In the genomic region with DNA sequence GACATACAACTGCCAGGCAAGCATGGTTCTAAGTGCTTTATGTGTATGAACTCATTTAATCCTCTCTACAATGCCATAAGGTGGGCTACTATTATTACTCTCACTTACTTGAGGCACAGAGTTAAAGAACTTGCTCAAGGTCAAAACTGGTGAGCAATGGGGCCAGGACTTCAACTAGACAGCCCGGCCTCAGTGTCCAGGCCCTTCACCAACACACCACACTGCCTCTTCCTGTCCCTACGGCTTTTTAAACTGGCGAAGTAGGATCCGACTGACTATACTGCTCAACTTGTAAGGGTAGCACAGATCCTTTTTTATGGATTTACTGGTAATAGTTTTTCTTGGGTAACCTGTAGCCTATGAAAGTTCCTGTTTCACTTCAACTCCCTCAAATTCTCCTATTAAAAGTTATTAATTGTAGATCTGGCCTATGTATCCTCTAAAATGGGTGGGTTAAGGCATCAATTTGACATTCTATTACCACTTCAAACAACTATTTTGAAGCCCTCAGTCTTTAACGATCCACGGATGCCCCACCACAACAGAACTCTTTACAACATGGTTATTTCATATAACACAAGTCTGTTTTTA, we compare ENCODE assay signal across 14 cellular contexts. TPM values are rescaled to one million over a fixed set of nuclear protein-coding genes. Genes with fewer than 3 reads are reported as not detected.
A peak's percentile ranks its signal among the peaks of the same experiment; 100 is the strongest.
DNase-seq lines count a peak whose midpoint lies in the region; ATAC-seq and TF ChIP-seq lines count a peak whose summit lies in the region.
"Had no signal": no experiment of that assay in that cellular context is flagged by ENCODE, and none has a peak within 500 bp of the region (broad histone marks: within the 10 kb centered on the region; RNA-seq: fewer than 3 reads in every experiment).

No MANE protein-coding gene starts in this region.

- peak overlapping the region; percentile 74 for H3K4me3 ChIP-seq in epithelial cell of proximal tubule (ENCODE audit: low read depth, low read length)
- peak overlapping the region; percentile 4 for H3K4me3 ChIP-seq in upper lobe of right lung
- no peak overlapping the region for H3K4me3 ChIP-seq in left ventricle myocardium inferior
- H3K4me3 ChIP-seq in adrenal gland, result no peak overlapping the region
- H3K4me3 ChIP-seq: cardiac muscle cell had no signal

- no peak for TF ChIP-seq CTCF in RWPE1 (conservative IDR thresholded peaks at IDR 0.05; ENCODE audit: low read depth)
- no peak for TF ChIP-seq CTCF in epithelial cell of proximal tubule (conservative IDR thresholded peaks at IDR 0.05; ENCODE audit: low read depth, low read length)
- no peak for TF ChIP-seq CTCF in upper lobe of right lung (IDR thresholded peaks at IDR 0.05)
- TF ChIP-seq CTCF in left ventricle myocardium inferior (IDR thresholded peaks at IDR 0.05; ENCODE audit: borderline replicate concordance), result no peak
- TF ChIP-seq CTCF in adrenal gland (IDR thresholded peaks at IDR 0.05), result no peak

- H3K27me3 ChIP-seq in upper lobe of right lung, result no peaks in the 10 kb centered on the region
- H3K27me3 ChIP-seq in left ventricle myocardium inferior (ENCODE audit: low read depth), result no peaks in the 10 kb centered on the region
- no peaks in the 10 kb centered on the region for H3K27me3 ChIP-seq in adrenal gland
- H3K27me3 ChIP-seq: cardiac muscle cell had no signal

- in situ Hi-C loops in G401 (cut with HindIII; ENCODE audit: low sequenced_read_pairs), result no loop called here

- TF ChIP-seq POLR2A in adrenal gland (IDR thresholded peaks at IDR 0.05), result no peak

- H3K9me3 ChIP-seq in upper lobe of right lung (no peaks in the 10 kb centered on the region), left ventricle myocardium inferior (replicated peaks) (no peaks in the 10 kb centered on the region), adrenal gland (replicated peaks in 1 of 3) (no peaks in the 10 kb centered on the region)

- intact Hi-C loops in upper lobe of right lung (cut with DNase I), result loop anchor here (10.0 kb wide), 1 partner anchor 293 kb away; the partner anchor contains the start of gene SLC45A1
- intact Hi-C loops in left ventricle myocardium inferior (cut with micrococcal nuclease), result no loop called here
- intact Hi-C loops in adrenal gland (cut with DNase I), result loop anchor here in 1 of 2 donors (10.0 kb wide), 1 partner anchor 293 kb away; the partner anchor contains the start of gene SLC45A1

- DNase-seq in RWPE1 (ENCODE audit: low spot score) (no peak), epithelial cell of proximal tubule (ENCODE audit: low read depth) (no peak), myocyte (ENCODE audit: low read depth) (peak; percentile 18), upper lobe of right lung (no peak), left ventricle myocardium inferior (no peak), G401 (ENCODE audit: low spot score) (no peak), adrenal gland (no peak)
- DNase-seq: activated CD4-positive, alpha-beta T cell treated with anti-CD3 and anti-CD28 coated beads for 36 hours; foreskin melanocyte; left colon; NCI-H1930; occipital lobe; stimulated activated CD4-positive, alpha-beta T cell treated with anti-CD3 and anti-CD28 coated beads, Interleukin-4, amount 100 ng/mL, for 1 hour had no signal

- peaks cover 41% of the 10 kb centered on the region for H3K4me1 ChIP-seq in upper lobe of right lung
- H3K4me1 ChIP-seq in left ventricle myocardium inferior, result peaks cover 89% of the 10 kb centered on the region
- H3K4me1 ChIP-seq in adrenal gland (replicated peaks in 1 of 2), result peaks cover 39 to 75% of the 10 kb centered on the region in 2 donors

- POLR2A ChIA-PET in RWPE1 (lab: Yijun Ruan, JAX; ENCODE audit: low non-redundant PET), result no interaction called here

- H3K36me3 ChIP-seq in upper lobe of right lung, result no peaks in the 10 kb centered on the region
- no peaks in the 10 kb centered on the region for H3K36me3 ChIP-seq in left ventricle myocardium inferior
- H3K36me3 ChIP-seq in adrenal gland (replicated peaks in 1 of 2), result no peaks in the 10 kb centered on the region
- H3K36me3 ChIP-seq: cardiac muscle cell had no signal

- peak overlapping the region; percentile 63 for H3K27ac ChIP-seq in RWPE1
- no peak overlapping the region for H3K27ac ChIP-seq in upper lobe of right lung
- no peak overlapping the region for H3K27ac ChIP-seq in left ventricle myocardium inferior (replicated peaks)
- peak overlapping the region in 1 of 5 donors; percentile 17 for H3K27ac ChIP-seq in adrenal gland
- H3K27ac ChIP-seq: cardiac muscle cell had no signal

- 86 to 94% (median 90%) methylated on average over 6 of the region's 6 CpGs for WGBS in adrenal gland, 4 donors

- no peak for ATAC-seq in upper lobe of right lung
- ATAC-seq: activated CD4-positive, alpha-beta T cell treated with anti-CD3 and anti-CD28 coated beads for 36 hours; left colon had no signal

- CTCF ChIA-PET in RWPE1 (lab: Yijun Ruan, JAX), result interaction anchor here (0.6 kb wide), 1 partner anchor 104 kb away, joined by 4 read pairs; no protein-coding TSS in a partner anchor

RNA-seq across cellular contexts. Expression of gene ERRFI1, which starts 4.3 kb away (rescaled TPM):
- total RNA-seq in epithelial cell of proximal tubule, result 120 and 135 TPM in 2 replicates
- 138 and 194 TPM in 2 replicates for total RNA-seq in myocyte
- polyA plus RNA-seq in myocyte (2012), result 84.3 TPM
- total RNA-seq in upper lobe of right lung, result 92.8 TPM
- total RNA-seq in left ventricle myocardium inferior, result 10.8 TPM
- total RNA-seq in G401 (2014; rRNA removed; shearing (Covaris generic)), result 165 and 229 TPM in 2 replicates
- 10 to 100 TPM; 16.0 to 71.5 (median 29.0) TPM for total RNA-seq in adrenal gland
- 10 to 100 TPM; 14.4 to 29.8 (median 16.0) TPM for polyA plus RNA-seq in adrenal gland

Comparison
In these comparisons a context has a peak if more than half of its experiments do, and no peak if none do; other contexts are left out.
1. H3K4me3 ChIP-seq: peak in epithelial cell of proximal tubule (single experiment) and upper lobe of right lung (single experiment); none in left ventricle myocardium inferior (single experiment) and adrenal gland (0 of 4).